ENCODE assay signal across 21 cellular contexts in the genomic region with DNA sequence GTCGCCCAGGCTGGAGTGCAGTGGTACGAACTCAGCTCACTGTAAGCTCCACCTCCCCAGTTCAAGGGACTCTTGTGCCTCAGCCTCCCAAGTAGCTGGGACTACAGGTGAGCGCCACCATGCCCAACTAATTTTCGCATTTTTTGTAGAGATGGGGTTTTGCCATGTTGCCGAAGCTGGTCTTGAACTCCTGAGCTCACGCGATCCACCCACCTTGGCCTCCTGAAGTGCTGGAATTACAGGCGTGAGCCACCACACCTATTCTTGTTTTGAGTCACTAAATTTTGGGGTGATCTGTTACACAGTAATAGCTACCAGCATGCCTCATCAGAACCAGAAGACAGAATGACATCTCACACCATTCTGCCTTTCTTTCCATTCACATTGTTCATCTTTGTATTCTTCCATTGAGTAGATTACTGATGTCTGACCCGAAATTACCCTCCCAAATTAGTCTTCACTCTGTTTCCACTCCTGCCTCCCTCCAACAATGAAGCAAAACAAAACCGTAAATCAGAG. TPM values are rescaled to one million over a fixed set of nuclear protein-coding genes. Genes with fewer than 3 reads are reported as not detected.
DNase-seq lines count a peak whose midpoint lies in the region; ATAC-seq and TF ChIP-seq lines count a peak whose summit lies in the region.
"Had no signal": no experiment of that assay in that cellular context is flagged by ENCODE, and none has a peak within 500 bp of the region (broad histone marks: within the 10 kb centered on the region; RNA-seq: fewer than 3 reads in every experiment).

No MANE protein-coding gene starts in this region.

- no peak overlapping the region for H3K4me3 ChIP-seq in dorsolateral prefrontal cortex
- H3K4me3 ChIP-seq: PC-9 had no signal

- intact Hi-C loops in activated CD4-positive, alpha-beta memory T cell treated with anti-CD3 and anti-CD28 coated beads for 36 hours (cut with micrococcal nuclease): loop anchor here (2.0 kb wide), 1 partner anchor 80 kb away; no protein-coding TSS in a partner anchor
- intact Hi-C loops in dorsolateral prefrontal cortex (cut with DNase I): loop anchor here (5.0 to 10.0 kb wide), 2 partner anchors 60 to 92 kb away; partner anchors contain the start of genes AKIRIN1 (in 1 of the 2) and NDUFS5 (in 1 of the 2)

- TF ChIP-seq CTCF in dorsolateral prefrontal cortex (IDR thresholded peaks at IDR 0.05 in 54 of 56, conservative IDR thresholded peaks at IDR 0.05 in 2 of 56; ENCODE audit: low read depth in 1 of 56, partially characterized antibody in 56 of 56): no peak

- no peak for ATAC-seq in HG03196 (IDR thresholded peaks at IDR 0.05; ENCODE audit: unreplicated experiment)
- ATAC-seq in GM18867 (IDR thresholded peaks at IDR 0.05; ENCODE audit: unreplicated experiment): no peak
- ATAC-seq: HCT116 had no signal

- peaks cover 21% of the 10 kb centered on the region for H3K4me1 Mint-ChIP-seq in activated CD4-positive, alpha-beta memory T cell treated with anti-CD3 and anti-CD28 coated beads for 36 hours (ENCODE audit: low read depth)
- peaks cover 18% of the 10 kb centered on the region for H3K4me1 Mint-ChIP-seq in activated CD4-positive, alpha-beta memory T cell treated with anti-CD3 and anti-CD28 coated beads, Interleukin-2, amount 10 ng/mL, durations not matched to agents 7 days and 5 days

- POLR2A ChIA-PET in activated CD4-positive, alpha-beta memory T cell treated with anti-CD3 and anti-CD28 coated beads for 36 hours (lab: Charles Lee): interaction anchor here (2.1 kb wide), 1 partner anchor 94 kb away, joined by 6 read pairs; the partner anchor contains the start of gene NDUFS5
- POLR2A ChIA-PET in activated CD4-positive, alpha-beta memory T cell treated with anti-CD3 and anti-CD28 coated beads, Interleukin-2, amount 10 ng/mL, durations not matched to agents 7 days and 5 days (lab: Charles Lee): no interaction called here

- H3K27ac ChIP-seq in dorsolateral prefrontal cortex: peak overlapping the region in 35 of 59 donors; percentile 12 to 99 (median 96)
- H3K27ac ChIP-seq: PC-9 had no signal

- CTCF ChIA-PET in activated CD4-positive, alpha-beta memory T cell treated with anti-CD3 and anti-CD28 coated beads for 36 hours (lab: Charles Lee): interaction anchor here (0.7 kb wide), 1 partner anchor 45 kb away, joined by 3 read pairs; no protein-coding TSS in a partner anchor
- CTCF ChIA-PET in activated CD4-positive, alpha-beta memory T cell treated with anti-CD3 and anti-CD28 coated beads, Interleukin-2, amount 10 ng/mL, durations not matched to agents 7 days and 5 days (lab: Charles Lee): no interaction called here

- no peak overlapping the region for H3K4me3 Mint-ChIP-seq in activated CD4-positive, alpha-beta memory T cell treated with anti-CD3 and anti-CD28 coated beads for 36 hours
- no peak overlapping the region for H3K4me3 Mint-ChIP-seq in activated CD4-positive, alpha-beta memory T cell treated with anti-CD3 and anti-CD28 coated beads, Interleukin-2, amount 10 ng/mL, durations not matched to agents 7 days and 5 days

- no peaks in the 10 kb centered on the region for H3K27me3 ChIP-seq in dorsolateral prefrontal cortex

- H3K9me3 Mint-ChIP-seq in activated CD4-positive, alpha-beta memory T cell treated with anti-CD3 and anti-CD28 coated beads for 36 hours: peaks cover 3% of the 10 kb centered on the region
- no peaks in the 10 kb centered on the region for H3K9me3 Mint-ChIP-seq in activated CD4-positive, alpha-beta memory T cell treated with anti-CD3 and anti-CD28 coated beads, Interleukin-2, amount 10 ng/mL, durations not matched to agents 7 days and 5 days

- H3K27me3 Mint-ChIP-seq in activated CD4-positive, alpha-beta memory T cell treated with anti-CD3 and anti-CD28 coated beads for 36 hours: peaks cover 2% of the 10 kb centered on the region
- peaks cover 2% of the 10 kb centered on the region for H3K27me3 Mint-ChIP-seq in activated CD4-positive, alpha-beta memory T cell treated with anti-CD3 and anti-CD28 coated beads, Interleukin-2, amount 10 ng/mL, durations not matched to agents 7 days and 5 days

- DNase-seq in activated CD4-positive, alpha-beta memory T cell treated with anti-CD3 and anti-CD28 coated beads for 36 hours: peak; percentile 66
- DNase-seq in activated CD4-positive, alpha-beta memory T cell treated with anti-CD3 and anti-CD28 coated beads, Interleukin-2, amount 10 ng/mL, durations not matched to agents 7 days and 5 days: no peak
- peak; percentile 20 for DNase-seq in stimulated activated CD4-positive, alpha-beta T cell treated with anti-CD3 and anti-CD28 coated beads, Interleukin-15, amount 100 ng/mL, for 24 hours
- no peak for DNase-seq in stimulated activated CD4-positive, alpha-beta T cell treated with anti-CD3 and anti-CD28 coated beads, Interleukin-4, amount 100 ng/mL, for 4 hours
- peak; percentile 38 to 46 for DNase-seq in activated T-cell treated with anti-CD3 and anti-CD28 coated beads, Interleukin-2, amount 50 U/mL, for 48 hours
- no peak for DNase-seq in dorsolateral prefrontal cortex
- DNase-seq: EL, GF-D8, IMR-90, NCI-H1105, NCI-H146, NCI-H2029, NCI-H226, NCI-H510A treated with DMSO at 0.1 percent for 48 hours, NCI-H748 treated with DMSO at 0.1 percent for 48 hours, PC-9, RPMI8226 had no signal

- no peaks in the 10 kb centered on the region for H3K36me3 Mint-ChIP-seq in activated CD4-positive, alpha-beta memory T cell treated with anti-CD3 and anti-CD28 coated beads for 36 hours
- no peaks in the 10 kb centered on the region for H3K36me3 Mint-ChIP-seq in activated CD4-positive, alpha-beta memory T cell treated with anti-CD3 and anti-CD28 coated beads, Interleukin-2, amount 10 ng/mL, durations not matched to agents 7 days and 5 days (ENCODE audit: low read depth)

- peak overlapping the region; percentile 0 for H3K27ac Mint-ChIP-seq in activated CD4-positive, alpha-beta memory T cell treated with anti-CD3 and anti-CD28 coated beads for 36 hours
- H3K27ac Mint-ChIP-seq in activated CD4-positive, alpha-beta memory T cell treated with anti-CD3 and anti-CD28 coated beads, Interleukin-2, amount 10 ng/mL, durations not matched to agents 7 days and 5 days: no peak overlapping the region

RNA-seq across cellular contexts. Expression of gene RHBDL2, which starts 9.1 kb away (rescaled TPM):
- total RNA-seq in activated CD4-positive, alpha-beta memory T cell treated with anti-CD3 and anti-CD28 coated beads for 36 hours: not detected
- total RNA-seq in activated CD4-positive, alpha-beta memory T cell treated with anti-CD3 and anti-CD28 coated beads, Interleukin-2, amount 10 ng/mL, durations not matched to agents 7 days and 5 days: not detected
- 10 to 100 TPM in 31 of 120 experiments, 1 to 10 TPM in 89; 1.0 to 34.7 (median 6.8) TPM for total RNA-seq in dorsolateral prefrontal cortex

RNA-seq across cellular contexts. Expression of gene GJA9, which starts 51.2 kb away (rescaled TPM):
- total RNA-seq in activated CD4-positive, alpha-beta memory T cell treated with anti-CD3 and anti-CD28 coated beads for 36 hours: not detected
- total RNA-seq in activated CD4-positive, alpha-beta memory T cell treated with anti-CD3 and anti-CD28 coated beads, Interleukin-2, amount 10 ng/mL, durations not matched to agents 7 days and 5 days: not detected
- total RNA-seq in dorsolateral prefrontal cortex: under 1 TPM in 45 of 120 experiments, not detected in 75; 0.22 to 0.96 (median 0.38) TPM
- total RNA-seq: H1, IMR-90 had no signal

RNA-seq across cellular contexts. Expression of gene AKIRIN1, which starts 58.5 kb away (rescaled TPM):
- 10 to 100 TPM; 73.2 to 74.3 TPM for total RNA-seq in activated CD4-positive, alpha-beta memory T cell treated with anti-CD3 and anti-CD28 coated beads for 36 hours
- 10 to 100 TPM; 68.8 to 72.5 TPM for total RNA-seq in activated CD4-positive, alpha-beta memory T cell treated with anti-CD3 and anti-CD28 coated beads, Interleukin-2, amount 10 ng/mL, durations not matched to agents 7 days and 5 days
- 100 to 1,000 TPM in 3 of 120 experiments, 10 to 100 TPM in 117; 53.3 to 106 (median 71.4) TPM for total RNA-seq in dorsolateral prefrontal cortex

RNA-seq across cellular contexts. Expression of gene MYCBP, which starts 59.4 kb away (rescaled TPM):
- total RNA-seq in activated CD4-positive, alpha-beta memory T cell treated with anti-CD3 and anti-CD28 coated beads for 36 hours: 10 to 100 TPM; 70.6 to 76.5 TPM
- 10 to 100 TPM; 55.3 to 60.7 TPM for total RNA-seq in activated CD4-positive, alpha-beta memory T cell treated with anti-CD3 and anti-CD28 coated beads, Interleukin-2, amount 10 ng/mL, durations not matched to agents 7 days and 5 days
- total RNA-seq in dorsolateral prefrontal cortex: 10 to 100 TPM in 1 of 120 experiments, 1 to 10 TPM in 115, under 1 TPM in 4; 0.83 to 11.2 (median 2.3) TPM

Comparison
In these comparisons a context has a peak if more than half of its experiments do, and no peak if none do; other contexts are left out.
1. DNase-seq: peak in activated CD4-positive, alpha-beta memory T cell treated with anti-CD3 and anti-CD28 coated beads for 36 hours (single experiment), stimulated activated CD4-positive, alpha-beta T cell treated with anti-CD3 and anti-CD28 coated beads, Interleukin-15, amount 100 ng/mL, for 24 hours (single experiment) and activated T-cell treated with anti-CD3 and anti-CD28 coated beads, Interleukin-2, amount 50 U/mL, for 48 hours (2 of 2); none in activated CD4-positive, alpha-beta memory T cell treated with anti-CD3 and anti-CD28 coated beads, Interleukin-2, amount 10 ng/mL, durations not matched to agents 7 days and 5 days (single experiment), stimulated activated CD4-positive, alpha-beta T cell treated with anti-CD3 and anti-CD28 coated beads, Interleukin-4, amount 100 ng/mL, for 4 hours (0 of 2) and dorsolateral prefrontal cortex (0 of 10).